ENCODE assay signal across 21 cellular contexts in the genomic region with DNA sequence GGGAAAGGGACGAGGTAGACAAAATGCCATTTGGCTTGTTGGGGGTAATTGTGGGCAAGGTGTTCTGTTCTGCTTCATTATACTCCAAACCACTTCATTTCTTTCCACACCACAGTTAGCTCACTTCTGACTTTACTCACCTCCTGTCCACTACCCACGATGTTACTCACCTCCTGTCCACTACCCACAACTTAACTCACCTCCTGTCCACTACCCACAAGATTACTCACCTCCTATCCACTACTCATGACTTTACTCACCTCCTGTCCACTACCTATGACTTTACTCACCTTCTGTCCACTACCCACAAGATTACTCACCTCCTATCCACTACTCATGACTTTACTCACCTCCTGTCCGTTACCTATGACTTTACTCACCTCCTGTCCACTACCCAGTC. TPM values are rescaled to one million over a fixed set of nuclear protein-coding genes. Genes with fewer than 3 reads are reported as not detected.
DNase-seq lines count a peak whose midpoint lies in the region; ATAC-seq and TF ChIP-seq lines count a peak whose summit lies in the region.
"Had no signal": no experiment of that assay in that cellular context is flagged by ENCODE, and none has a peak within 500 bp of the region (broad histone marks: within the 10 kb centered on the region; RNA-seq: fewer than 3 reads in every experiment).

No MANE protein-coding gene starts in this region.

- WGBS in neuronal stem cell (ENCODE audit: extremely low coverage in 2 of 2, insufficient read length in 2 of 2, insufficient replicate concordance in 1 of 2), 2 donors, result no CpG with 5 or more reads among the region's 3 CpGs

- no peaks in the 10 kb centered on the region for H3K9me3 Mint-ChIP-seq in activated CD8-positive, alpha-beta memory T cell treated with anti-CD3 and anti-CD28 coated beads, Interleukin-2, amount 10 ng/mL, durations not matched to agents 7 days and 5 days (ENCODE audit: low read depth)
- no peaks in the 10 kb centered on the region for H3K9me3 Mint-ChIP-seq in activated T-helper 17 cell treated with anti-CD3 and anti-CD28 coated beads, Interleukin-2, amount 50 U/mL, for 72 hours
- H3K9me3 Mint-ChIP-seq: activated naive CD4-positive, alpha-beta T cell treated with anti-CD3 and anti-CD28 coated beads, Interleukin-2, amount 10 ng/mL, durations not matched to agents 7 days and 5 days; H9; immature natural killer cell had no signal

- no peak overlapping the region for H3K27ac ChIP-seq in parathyroid adenoma
- no peak overlapping the region for H3K27ac ChIP-seq in neuronal stem cell (replicated peaks; ENCODE audit: low read length)
- H3K27ac ChIP-seq: colonic mucosa, neutrophil, upper lobe of left lung had no signal

- peaks cover 6% of the 10 kb centered on the region for H3K27me3 Mint-ChIP-seq in activated CD8-positive, alpha-beta memory T cell treated with anti-CD3 and anti-CD28 coated beads, Interleukin-2, amount 10 ng/mL, durations not matched to agents 7 days and 5 days
- no peaks in the 10 kb centered on the region for H3K27me3 Mint-ChIP-seq in activated T-helper 17 cell treated with anti-CD3 and anti-CD28 coated beads, Interleukin-2, amount 50 U/mL, for 72 hours
- H3K27me3 Mint-ChIP-seq: activated naive CD4-positive, alpha-beta T cell treated with anti-CD3 and anti-CD28 coated beads, Interleukin-2, amount 10 ng/mL, durations not matched to agents 7 days and 5 days had no signal

- H4K91ac ChIP-seq in neuronal stem cell (ENCODE audit: low read depth, low read length, poor library complexity), result no peak overlapping the region

- no peak overlapping the region for H3K4ac ChIP-seq in neuronal stem cell (ENCODE audit: low read length)

- H3K27ac Mint-ChIP-seq in activated CD8-positive, alpha-beta memory T cell treated with anti-CD3 and anti-CD28 coated beads, Interleukin-2, amount 10 ng/mL, durations not matched to agents 7 days and 5 days, result peak overlapping the region; percentile 29
- H3K27ac Mint-ChIP-seq in activated T-helper 17 cell treated with anti-CD3 and anti-CD28 coated beads, Interleukin-2, amount 50 U/mL, for 72 hours, result peak overlapping the region; percentile 29
- H3K27ac Mint-ChIP-seq: activated naive CD4-positive, alpha-beta T cell treated with anti-CD3 and anti-CD28 coated beads, Interleukin-2, amount 10 ng/mL, durations not matched to agents 7 days and 5 days; H9 had no signal

- H3K4me1 ChIP-seq in parathyroid adenoma (peaks cover 6% of the 10 kb centered on the region), neuronal stem cell (ENCODE audit: control insufficient read depth in 2 of 2, insufficient read depth in 1 of 2, low read depth in 1 of 2, low read length in 2 of 2) (no peaks in the 10 kb centered on the region)
- H3K4me1 ChIP-seq: colonic mucosa, upper lobe of left lung had no signal

- H4K8ac ChIP-seq in neuronal stem cell (ENCODE audit: low read depth, low read length), result no peak overlapping the region

- peaks cover 7% of the 10 kb centered on the region for H3K4me1 Mint-ChIP-seq in activated CD8-positive, alpha-beta memory T cell treated with anti-CD3 and anti-CD28 coated beads, Interleukin-2, amount 10 ng/mL, durations not matched to agents 7 days and 5 days
- H3K4me1 Mint-ChIP-seq in activated T-helper 17 cell treated with anti-CD3 and anti-CD28 coated beads, Interleukin-2, amount 50 U/mL, for 72 hours, result peaks cover 6% of the 10 kb centered on the region
- H3K4me1 Mint-ChIP-seq: immature natural killer cell had no signal

- H3K4me3 Mint-ChIP-seq in activated CD8-positive, alpha-beta memory T cell treated with anti-CD3 and anti-CD28 coated beads, Interleukin-2, amount 10 ng/mL, durations not matched to agents 7 days and 5 days, result no peak overlapping the region
- no peak overlapping the region for H3K4me3 Mint-ChIP-seq in activated T-helper 17 cell treated with anti-CD3 and anti-CD28 coated beads, Interleukin-2, amount 50 U/mL, for 72 hours
- H3K4me3 Mint-ChIP-seq: activated naive CD4-positive, alpha-beta T cell treated with anti-CD3 and anti-CD28 coated beads, Interleukin-2, amount 10 ng/mL, durations not matched to agents 7 days and 5 days; H9; immature natural killer cell had no signal

- H3K4me3 ChIP-seq in parathyroid adenoma (ENCODE audit: low read depth, low read length) (no peak overlapping the region), neuronal stem cell (ENCODE audit: low read length in 2 of 2) (no peak overlapping the region)
- H3K4me3 ChIP-seq: colonic mucosa, smooth muscle cell, upper lobe of left lung had no signal

- H2AK5ac ChIP-seq in neuronal stem cell (ENCODE audit: low read depth, low read length), result no peak overlapping the region

- peak; percentile 51 for ATAC-seq in activated CD8-positive, alpha-beta memory T cell treated with anti-CD3 and anti-CD28 coated beads, Interleukin-2, amount 10 ng/mL, durations not matched to agents 7 days and 5 days
- peak; percentile 45 for ATAC-seq in HG02885 (IDR thresholded peaks at IDR 0.05; ENCODE audit: poor library complexity, unreplicated experiment)
- ATAC-seq in activated T-helper 17 cell treated with anti-CD3 and anti-CD28 coated beads, Interleukin-2, amount 50 U/mL, for 72 hours (replicated peaks), result peak; percentile 95

- H3K23ac ChIP-seq in neuronal stem cell (ENCODE audit: low read depth, low read length, poor library complexity), result no peak overlapping the region

- no peak overlapping the region for H3K18ac ChIP-seq in neuronal stem cell (ENCODE audit: low read length)

- no peaks in the 10 kb centered on the region for H3K79me2 ChIP-seq in parathyroid adenoma

- H3K14ac ChIP-seq in neuronal stem cell (ENCODE audit: low read length), result no peak overlapping the region

- H3K79me1 ChIP-seq in neuronal stem cell (ENCODE audit: low read depth, low read length), result no peaks in the 10 kb centered on the region

- H2BK12ac ChIP-seq in neuronal stem cell (ENCODE audit: low read length), result no peak overlapping the region

- no peaks in the 10 kb centered on the region for H3K27me3 ChIP-seq in parathyroid adenoma (ENCODE audit: control insufficient read depth, insufficient read depth, low read length)
- H3K27me3 ChIP-seq in neuronal stem cell (ENCODE audit: control insufficient read depth in 3 of 3, insufficient read depth in 3 of 3, low read depth in 1 of 3, low read length in 3 of 3), result peaks cover 0 to 5% (median 0%) of the 10 kb centered on the region in 3 experiments
- H3K27me3 ChIP-seq: colonic mucosa, upper lobe of left lung had no signal

- peaks cover 1% of the 10 kb centered on the region for H3K36me3 Mint-ChIP-seq in activated CD8-positive, alpha-beta memory T cell treated with anti-CD3 and anti-CD28 coated beads, Interleukin-2, amount 10 ng/mL, durations not matched to agents 7 days and 5 days
- no peaks in the 10 kb centered on the region for H3K36me3 Mint-ChIP-seq in activated T-helper 17 cell treated with anti-CD3 and anti-CD28 coated beads, Interleukin-2, amount 50 U/mL, for 72 hours (ENCODE audit: low read depth)
- H3K36me3 Mint-ChIP-seq: activated naive CD4-positive, alpha-beta T cell treated with anti-CD3 and anti-CD28 coated beads, Interleukin-2, amount 10 ng/mL, durations not matched to agents 7 days and 5 days; immature natural killer cell had no signal

- H2BK5ac ChIP-seq in neuronal stem cell (ENCODE audit: low read length), result no peak overlapping the region

- H3K9ac ChIP-seq in parathyroid adenoma, result no peak overlapping the region
- H3K9ac ChIP-seq in neuronal stem cell (ENCODE audit: low read depth, low read length, poor library complexity), result no peak overlapping the region

- no peak overlapping the region for H3K4me2 ChIP-seq in parathyroid adenoma (ENCODE audit: low read length)
- no peak overlapping the region for H3K4me2 ChIP-seq in neuronal stem cell (ENCODE audit: insufficient read depth, low read length, poor library complexity, severe bottlenecking)
- H3K4me2 ChIP-seq: smooth muscle cell had no signal

- no peak overlapping the region for H2BK15ac ChIP-seq in neuronal stem cell (ENCODE audit: low read length)

- TF ChIP-seq CTCF in parathyroid adenoma (IDR thresholded peaks at IDR 0.05), result no peak

- H2AFZ ChIP-seq in parathyroid adenoma (peak overlapping the region; percentile 28), neuronal stem cell (ENCODE audit: low read length) (no peak overlapping the region)

- CTCF ChIA-PET in activated CD8-positive, alpha-beta memory T cell treated with anti-CD3 and anti-CD28 coated beads, Interleukin-2, amount 10 ng/mL, durations not matched to agents 7 days and 5 days (lab: Charles Lee), result interaction anchor here (2.5 kb wide), 1 partner anchor 10 kb away, joined by 12 read pairs; a partner anchor contains a TSS

- H3K36me3 ChIP-seq in parathyroid adenoma (ENCODE audit: control insufficient read depth, insufficient read depth, low read length), result no peaks in the 10 kb centered on the region
- no peaks in the 10 kb centered on the region for H3K36me3 ChIP-seq in neuronal stem cell (replicated peaks in 1 of 2; ENCODE audit: control insufficient read depth in 2 of 2, insufficient read depth in 2 of 2, low read length in 2 of 2)
- H3K36me3 ChIP-seq: colonic mucosa, neutrophil, upper lobe of left lung had no signal

- DNase-seq in activated CD8-positive, alpha-beta memory T cell treated with anti-CD3 and anti-CD28 coated beads, Interleukin-2, amount 10 ng/mL, durations not matched to agents 7 days and 5 days, result no peak
- DNase-seq in activated CD8-positive, alpha-beta memory T cell treated with anti-CD3 and anti-CD28 coated beads, Interleukin-2, amount 50 U/mL, for 48 hours, result no peak
- DNase-seq in NCI-H2196 (lab: John Stamatoyannopoulos, UW; ENCODE audit: unreplicated experiment), result no peak
- DNase-seq in neuronal stem cell (ENCODE audit: low spot score), result no peak
- no peak for DNase-seq in NCI-H1105 treated with DMSO at 0.1 percent for 48 hours (lab: John Stamatoyannopoulos, UW)
- DNase-seq: activated CD4-positive, alpha-beta T cell treated with anti-CD3 and anti-CD28 coated beads for 4 hours; activated naive CD4-positive, alpha-beta T cell treated with anti-CD3 and anti-CD28 coated beads, Interleukin-2, amount 10 ng/mL, durations not matched to agents 7 days and 5 days; colonic mucosa; H9; immature natural killer cell; NCI-H1417 treated with DMSO at 0.1 percent for 48 hours; NCI-H2107; NCI-H524; stimulated activated CD4-positive, alpha-beta T cell treated with anti-CD3 and anti-CD28 coated beads, Interleukin-4, amount 100 ng/mL, for 24 hours; SW 1271; upper lobe of left lung had no signal

- no peak overlapping the region for H2BK120ac ChIP-seq in neuronal stem cell (ENCODE audit: low read depth, low read length)

- H3K9me3 ChIP-seq in parathyroid adenoma (ENCODE audit: control insufficient read depth, low read length), result no peaks in the 10 kb centered on the region
- H3K9me3 ChIP-seq in neuronal stem cell (replicated peaks in 1 of 2; ENCODE audit: control insufficient read depth in 2 of 2, insufficient read depth in 1 of 2, low read depth in 1 of 2, low read length in 2 of 2), result no peaks in the 10 kb centered on the region
- H3K9me3 ChIP-seq: colonic mucosa, neutrophil, upper lobe of left lung had no signal

RNA-seq across cellular contexts. Expression of a gene that starts 10.1 kb away (rescaled TPM):
- total RNA-seq in activated CD8-positive, alpha-beta memory T cell treated with anti-CD3 and anti-CD28 coated beads, Interleukin-2, amount 10 ng/mL, durations not matched to agents 7 days and 5 days, result 10 to 100 TPM; 25.2 to 27.4 TPM
- total RNA-seq in activated T-helper 17 cell treated with anti-CD3 and anti-CD28 coated beads, Interleukin-2, amount 50 U/mL, for 72 hours, result 10 to 100 TPM; 12.7 to 30.2 TPM
- polyA plus RNA-seq in neuronal stem cell (2013, experiment 1 of 2), result 33.6 TPM
- polyA plus RNA-seq in neuronal stem cell (2013, experiment 2 of 2), result 33.6 TPM

RNA-seq across cellular contexts. Expression of a gene that starts 19.7 kb away (rescaled TPM):
- under 1 TPM; 0.50 to 0.63 TPM for total RNA-seq in activated CD8-positive, alpha-beta memory T cell treated with anti-CD3 and anti-CD28 coated beads, Interleukin-2, amount 10 ng/mL, durations not matched to agents 7 days and 5 days
- total RNA-seq in activated T-helper 17 cell treated with anti-CD3 and anti-CD28 coated beads, Interleukin-2, amount 50 U/mL, for 72 hours, result 1 to 10 TPM; 2.8 to 4.2 TPM
- polyA plus RNA-seq in neuronal stem cell (2013, experiment 1 of 2), result 0.15 TPM
- polyA plus RNA-seq in neuronal stem cell (2013, experiment 2 of 2), result 0.28 TPM

RNA-seq across cellular contexts. Expression of a gene that starts 57.4 kb away (rescaled TPM):
- total RNA-seq in activated CD8-positive, alpha-beta memory T cell treated with anti-CD3 and anti-CD28 coated beads, Interleukin-2, amount 10 ng/mL, durations not matched to agents 7 days and 5 days, result 10 to 100 TPM; 30.4 to 40.4 TPM
- total RNA-seq in activated T-helper 17 cell treated with anti-CD3 and anti-CD28 coated beads, Interleukin-2, amount 50 U/mL, for 72 hours, result 10 to 100 TPM; 26.3 to 29.4 TPM
- 3.2 TPM for polyA plus RNA-seq in neuronal stem cell (2013, experiment 1 of 2)
- polyA plus RNA-seq in neuronal stem cell (2013, experiment 2 of 2), result 3.0 TPM

RNA-seq across cellular contexts. Expression of a gene that starts 57.6 kb away (rescaled TPM):
- 10 to 100 TPM; 16.0 to 23.5 TPM for total RNA-seq in activated CD8-positive, alpha-beta memory T cell treated with anti-CD3 and anti-CD28 coated beads, Interleukin-2, amount 10 ng/mL, durations not matched to agents 7 days and 5 days
- total RNA-seq in activated T-helper 17 cell treated with anti-CD3 and anti-CD28 coated beads, Interleukin-2, amount 50 U/mL, for 72 hours, result 10 to 100 TPM; 18.6 to 22.4 TPM
- 13.5 TPM for polyA plus RNA-seq in neuronal stem cell (2013, experiment 1 of 2)
- 13.8 TPM for polyA plus RNA-seq in neuronal stem cell (2013, experiment 2 of 2)

Comparison
In these comparisons a context has a peak if more than half of its experiments do, and no peak if none do; other contexts are left out.
1. ATAC-seq: peak in every context shown above with its lines; median percentile 95 in activated T-helper 17 cell treated with anti-CD3 and anti-CD28 coated beads, Interleukin-2, amount 50 U/mL, for 72 hours; 51 in activated CD8-positive, alpha-beta memory T cell treated with anti-CD3 and anti-CD28 coated beads, Interleukin-2, amount 10 ng/mL, durations not matched to agents 7 days and 5 days; 45 in HG02885.